In genomic region chr6:42339991-42340401, GRCh38 we compare ENCODE assay signal across 9 cellular contexts.
DNase-seq lines count a peak whose midpoint lies in the region; ATAC-seq, FAIRE-seq and TF ChIP-seq lines count a peak whose summit lies in the region.
"Had no signal": no experiment of that assay in that cellular context is flagged by ENCODE, and none has a peak within 500 bp of the region (broad histone marks: within the 10 kb centered on the region; RNA-seq: fewer than 3 reads in every experiment).

No MANE protein-coding gene starts in this region.

- H3K9me3 ChIP-seq in gastroesophageal sphincter (no peaks in the 10 kb centered on the region), MM.1S (replicated peaks; ENCODE audit: insufficient read depth, low read length) (no peaks in the 10 kb centered on the region)

- 88 to 100% methylated on average over 1 to 2 of the region's 2 CpGs for WGBS in gastroesophageal sphincter (ENCODE audit: low coverage in 1 of 2), 2 donors

- TF ChIP-seq CTCF in gastroesophageal sphincter (IDR thresholded peaks at IDR 0.05), result no peak
- TF ChIP-seq CTCF in MM.1S (IDR thresholded peaks at IDR 0.05; ENCODE audit: low read length), result no peak

- H3K27ac ChIP-seq in gastroesophageal sphincter (no peak overlapping the region), MM.1S (ENCODE audit: low read length) (no peak overlapping the region)
- H3K27ac ChIP-seq: cardiac muscle cell had no signal

- no peak for TF ChIP-seq EP300 in gastroesophageal sphincter (IDR thresholded peaks at IDR 0.05)

- H3K9me2 ChIP-seq in MM.1S (replicated peaks; ENCODE audit: insufficient read depth, low read length), result no peaks in the 10 kb centered on the region

- H3F3A ChIP-seq in MM.1S (ENCODE audit: insufficient read depth, low read length), result no peaks in the 10 kb centered on the region

- peak; percentile 86 for ATAC-seq in GM18505 (IDR thresholded peaks at IDR 0.05; ENCODE audit: unreplicated experiment)
- no peak for ATAC-seq in GM18498 (IDR thresholded peaks at IDR 0.05; ENCODE audit: unreplicated experiment)
- no peak for ATAC-seq in gastroesophageal sphincter

- no peaks in the 10 kb centered on the region for H4K20me1 ChIP-seq in MM.1S (ENCODE audit: insufficient read depth, low read length)

- H3K4me1 ChIP-seq in gastroesophageal sphincter, result peaks cover 0 to 5% (median 0%) of the 10 kb centered on the region in 3 donors
- H3K4me1 ChIP-seq in MM.1S (ENCODE audit: low read length), result no peaks in the 10 kb centered on the region

- H3K27me3 ChIP-seq in gastroesophageal sphincter (no peaks in the 10 kb centered on the region), MM.1S (replicated peaks; ENCODE audit: insufficient read depth, low read length) (no peaks in the 10 kb centered on the region)
- H3K27me3 ChIP-seq: cardiac muscle cell had no signal

- no peak for TF ChIP-seq POLR2A in GM18505 (IDR thresholded peaks at IDR 0.05; ENCODE audit: borderline replicate concordance, extremely low read depth, insufficient read depth, insufficient read length)
- no peak for TF ChIP-seq POLR2A in H54 (IDR thresholded peaks at IDR 0.05; ENCODE audit: low read depth, low read length)
- TF ChIP-seq POLR2A in gastroesophageal sphincter (IDR thresholded peaks at IDR 0.05), result no peak

- H3K79me2 ChIP-seq in MM.1S (ENCODE audit: low read length), result no peaks in the 10 kb centered on the region

- no peak overlapping the region for H2AFZ ChIP-seq in MM.1S (ENCODE audit: low read length)

- H3K36me3 ChIP-seq in gastroesophageal sphincter, result no peaks in the 10 kb centered on the region
- H3K36me3 ChIP-seq in MM.1S (replicated peaks; ENCODE audit: insufficient read depth, low read length), result no peaks in the 10 kb centered on the region
- H3K36me3 ChIP-seq: cardiac muscle cell had no signal

- FAIRE-seq in H54 (lab: Jason Lieb, UNC), result no peak

- H3K4me3 ChIP-seq in gastroesophageal sphincter (no peak overlapping the region), MM.1S (ENCODE audit: low read length) (no peak overlapping the region)
- H3K4me3 ChIP-seq: cardiac muscle cell had no signal

- H3K4me2 ChIP-seq in MM.1S (ENCODE audit: low read depth, low read length), result no peak overlapping the region

- peak; percentile 30 for DNase-seq in H54 (ENCODE audit: insufficient read length, low spot score)
- peak; percentile 20 for DNase-seq in SW480 (ENCODE audit: low spot score)
- peak; percentile 36 for DNase-seq in renal cortical epithelial cell (ENCODE audit: low read depth)
- DNase-seq in NCI-H510A (lab: John Stamatoyannopoulos, UW), result no peak
- no peak for DNase-seq in MM.1S

- no peak overlapping the region for H3K9ac ChIP-seq in MM.1S (ENCODE audit: low read length)

Comparison
In these comparisons a context has a peak if more than half of its experiments do, and no peak if none do; other contexts are left out.
1. DNase-seq: peak in H54 (single experiment), SW480 (single experiment) and renal cortical epithelial cell (single experiment); none in NCI-H510A (single experiment) and MM.1S (single experiment).